In genomic region chr2:221254281-221254680, GRCh38 we compare ENCODE assay signal across 19 cellular contexts.
DNase-seq lines count a peak whose midpoint lies in the region; ATAC-seq lines count a peak whose summit lies in the region.
"Had no signal": no experiment of that assay in that cellular context is flagged by ENCODE, and none has a peak within 500 bp of the region (broad histone marks: within the 10 kb centered on the region; RNA-seq: fewer than 3 reads in every experiment).

No MANE protein-coding gene starts in this region.

- H3K18ac ChIP-seq in mesenchymal stem cell (ENCODE audit: low read depth in 1 of 2, low read length in 2 of 2) = no peak overlapping the region

- H3K4me3 ChIP-seq in mesenchymal stem cell (ENCODE audit: insufficient read depth in 1 of 2, low read depth in 1 of 2, low read length in 2 of 2) = no peak overlapping the region
- H3K4me3 ChIP-seq: ovary had no signal

- no peaks in the 10 kb centered on the region for H3K79me1 ChIP-seq in mesenchymal stem cell (replicated peaks; ENCODE audit: low read length, poor library complexity, severe bottlenecking)

- peaks cover 13% of the 10 kb centered on the region for H3K9me3 ChIP-seq in mesenchymal stem cell (ENCODE audit: control insufficient read depth, low read length)
- H3K9me3 ChIP-seq: ovary had no signal

- no peak overlapping the region for H2AFZ ChIP-seq in mesenchymal stem cell (ENCODE audit: low read depth, low read length)

- H3K9ac ChIP-seq in mesenchymal stem cell (ENCODE audit: low read length) = no peak overlapping the region

- no peak overlapping the region for H3K4ac ChIP-seq in mesenchymal stem cell (ENCODE audit: low read depth in 1 of 2, low read length in 2 of 2)

- WGBS in mesenchymal stem cell = 49% methylated on average over 2 of the region's 4 CpGs

- no peak overlapping the region for H2AK5ac ChIP-seq in mesenchymal stem cell (ENCODE audit: low read length, severe bottlenecking)

- H3K4me2 ChIP-seq in mesenchymal stem cell (ENCODE audit: low read length, poor library complexity, severe bottlenecking) = no peak overlapping the region

- H2BK12ac ChIP-seq in mesenchymal stem cell (ENCODE audit: low read length in 2 of 2) = no peak overlapping the region

- H2BK120ac ChIP-seq in mesenchymal stem cell (ENCODE audit: low read depth, low read length) = no peak overlapping the region

- H3K27me3 ChIP-seq in mesenchymal stem cell (ENCODE audit: control insufficient read depth in 1 of 2, insufficient read depth in 1 of 2, low read length in 2 of 2) = no peaks in the 10 kb centered on the region
- H3K27me3 ChIP-seq: ovary had no signal

- no peak overlapping the region for H2BK15ac ChIP-seq in mesenchymal stem cell (ENCODE audit: low read depth, poor library complexity, severe bottlenecking)

- no peak overlapping the region for H3K23ac ChIP-seq in mesenchymal stem cell (ENCODE audit: low read length in 2 of 2)

- in situ Hi-C loops in SK-MEL-5 (cut with HindIII; ENCODE audit: low pct_unique_long_range_greater_than_20kb, low sequenced_read_pairs) = no loop called here

- H2BK5ac ChIP-seq in mesenchymal stem cell (ENCODE audit: low read depth, low read length, poor library complexity, severe bottlenecking) = no peak overlapping the region

- no peak overlapping the region for H3K27ac ChIP-seq in mesenchymal stem cell (ENCODE audit: low read length, poor library complexity, severe bottlenecking)
- H3K27ac ChIP-seq: ovary had no signal

- no peak for ATAC-seq in GM18520 (IDR thresholded peaks at IDR 0.05; ENCODE audit: unreplicated experiment)
- ATAC-seq: left ventricle myocardium superior, Right ventricle myocardium inferior, T-helper 17 cell had no signal

- no peaks in the 10 kb centered on the region for H3K4me1 ChIP-seq in mesenchymal stem cell (ENCODE audit: control insufficient read depth, insufficient read depth, low read depth, low read length)

- DNase-seq in EH (ENCODE audit: low read depth) (peak; percentile 17), HT1080 (ENCODE audit: low read depth) (peak; percentile 17), SK-MEL-5 (ENCODE audit: low read depth, low spot score) (peak; percentile 91), mesenchymal stem cell (no peak), anterior cingulate cortex (lab: John Stamatoyannopoulos, UW) (no peak), NOMO-1 (lab: John Stamatoyannopoulos, UW; ENCODE audit: unreplicated experiment in 2 of 2) (no peak)
- DNase-seq: activated CD4-positive, CD25-positive, alpha-beta regulatory T cell treated with anti-CD3 and anti-CD28 coated beads, Interleukin-2, amount 50 U/mL, for 72 hours; activated CD8-positive, alpha-beta memory T cell treated with anti-CD3 and anti-CD28 coated beads, Interleukin-2, amount 50 U/mL, for 4 hours; activated gamma-delta T cell; aorta; GDM1; left ventricle myocardium superior; NCI-H2029; ovary; stimulated activated CD4-positive, alpha-beta T cell treated with anti-CD3 and anti-CD28 coated beads, Interleukin-4, amount 100 ng/mL, for 1 hour; substantia nigra; T-helper 17 cell had no signal

- no peak overlapping the region for H4K91ac ChIP-seq in mesenchymal stem cell (ENCODE audit: low read length)

- no peaks in the 10 kb centered on the region for H3K36me3 ChIP-seq in mesenchymal stem cell (ENCODE audit: control insufficient read depth in 1 of 2, insufficient read depth in 2 of 2, low read depth in 1 of 2, low read length in 2 of 2)
- H3K36me3 ChIP-seq: ovary had no signal

- H4K8ac ChIP-seq in mesenchymal stem cell (ENCODE audit: low read length) = peak overlapping the region; percentile 12

- no peak overlapping the region for H3K14ac ChIP-seq in mesenchymal stem cell (ENCODE audit: low read length in 2 of 2)

Comparison
In these comparisons a context has a peak if more than half of its experiments do, and no peak if none do; other contexts are left out.
1. DNase-seq: peak in EH (single experiment), HT1080 (single experiment) and SK-MEL-5 (single experiment); none in mesenchymal stem cell (single experiment), anterior cingulate cortex (0 of 58) and NOMO-1 (0 of 2).